In genomic region chr3:63961891-63962290, GRCh38 we compare ENCODE assay signal across 8 cellular contexts. TPM values are rescaled to one million over a fixed set of nuclear protein-coding genes. Genes with fewer than 3 reads are reported as not detected.
A peak's percentile ranks its signal among the peaks of the same experiment; 100 is the strongest.
DNase-seq lines count a peak whose midpoint lies in the region; ATAC-seq, FAIRE-seq and TF ChIP-seq lines count a peak whose summit lies in the region.

No MANE protein-coding gene starts in this region.

- peak; percentile 75 for FAIRE-seq in GM18507 (lab: Jason Lieb, UNC)

- intact Hi-C loops in MCF 10A (cut with micrococcal nuclease), result loop anchor here (1.0 to 5.0 kb wide), 3 partner anchors 31 to 61 kb away; partner anchors contain the start of genes PSMD6 and SCAANT1

- H3K4me1 ChIP-seq in BE2C, result peaks cover 32% of the 10 kb centered on the region
- H3K4me1 ChIP-seq in lung (ENCODE audit: control insufficient read depth in 2 of 2, insufficient read depth in 2 of 2, low read length in 2 of 2), result peaks cover 5 to 9% of the 10 kb centered on the region in 2 donors

- POLR2A ChIA-PET in MCF 10A (lab: Yijun Ruan, JAX), result interaction anchor here (0.6 to 13.2 kb wide), 10 partner anchors 9 to 705 kb away, joined by 3 to 283 read pairs (median 7); partner anchors contain the start of genes PSMD6 and SCAANT1

- CTCF ChIA-PET in MCF 10A (lab: Yijun Ruan, JAX), result interaction anchor here (0.6 to 15.7 kb wide), 19 partner anchors 9 to 530 kb away, joined by 3 to 359 read pairs (median 4); partner anchors contain the start of gene PSMD6

- no peaks in the 10 kb centered on the region for H3K36me3 ChIP-seq in BE2C
- peaks cover 0 to 3% of the 10 kb centered on the region in 2 donors for H3K36me3 ChIP-seq in lung (ENCODE audit: control insufficient read depth in 2 of 2, insufficient read depth in 2 of 2, low read length in 2 of 2)

- H3K4me3 ChIP-seq in BE2C (ENCODE audit: low read depth, low read length) (no peak overlapping the region), lung (no peak overlapping the region), coronary artery (no peak overlapping the region)

- H3K27me3 ChIP-seq in BE2C (no peaks in the 10 kb centered on the region), lung (ENCODE audit: control insufficient read depth, insufficient read depth) (no peaks in the 10 kb centered on the region)

- no peak overlapping the region for H3K27ac Mint-ChIP-seq in MCF 10A (ENCODE audit: low read depth, unreplicated experiment)

- DNase-seq in BE2C, result no peak
- no peak for DNase-seq in GM18507 (ENCODE audit: extremely low spot score, insufficient read length, low read depth)
- DNase-seq in NCI-H2196 (lab: John Stamatoyannopoulos, UW; ENCODE audit: unreplicated experiment), result peak; percentile 16
- peak; percentile 76 for DNase-seq in MCF 10A (ENCODE audit: unreplicated experiment)
- no peak for DNase-seq in lung (ENCODE audit: low spot score)
- DNase-seq in coronary artery (ENCODE audit: low spot score), result no peak
- DNase-seq in stimulated activated CD4-positive, alpha-beta T cell treated with anti-CD3 and anti-CD28 coated beads, Interleukin-2, amount 100 ng/mL, for 24 hours, result no peak

- H3K36me3 Mint-ChIP-seq in MCF 10A (ENCODE audit: insufficient read depth, unreplicated experiment), result peaks cover 12% of the 10 kb centered on the region

- BruUV-seq in MCF 10A (replicated peaks; lab: Mats Ljungman, UMichigan), result no TSS peak

- peak; percentile 66 for ATAC-seq in HG02870 (IDR thresholded peaks at IDR 0.05; ENCODE audit: unreplicated experiment)
- peak; percentile 63 for ATAC-seq in lung (ENCODE audit: insufficient read depth, low FRiP score)

- H3K4me1 Mint-ChIP-seq in MCF 10A (ENCODE audit: insufficient read depth, unreplicated experiment), result peaks cover 13% of the 10 kb centered on the region

- no peaks in the 10 kb centered on the region for H3K27me3 Mint-ChIP-seq in MCF 10A (ENCODE audit: insufficient read depth, unreplicated experiment)

- H3K27ac ChIP-seq in lung (ENCODE audit: low read depth in 1 of 2, low read length in 1 of 2) (no peak overlapping the region), coronary artery (no peak overlapping the region)

- H3K9me3 ChIP-seq in BE2C, result no peaks in the 10 kb centered on the region
- H3K9me3 ChIP-seq in lung (ENCODE audit: control insufficient read depth in 2 of 2, insufficient read depth in 1 of 2, low read length in 1 of 2), result no peaks in the 10 kb centered on the region

- H3K4me3 Mint-ChIP-seq in MCF 10A (ENCODE audit: unreplicated experiment), result no peak overlapping the region

- H3K9me3 Mint-ChIP-seq in MCF 10A (ENCODE audit: unreplicated experiment), result no peaks in the 10 kb centered on the region

- TF ChIP-seq CTCF in BE2C (IDR thresholded peaks at IDR 0.05; ENCODE audit: low read depth, low read length) (peak; percentile 73), MCF 10A (IDR thresholded peaks at IDR 0.05; ENCODE audit: unreplicated experiment) (peak; percentile 52), lung (IDR thresholded peaks at IDR 0.05; ENCODE audit: control extremely low read depth, extremely low read depth) (peak; percentile 40), coronary artery (IDR thresholded peaks at IDR 0.05) (no peak)

- 3 to 7% methylated on average over 2 of the region's 2 CpGs for WGBS in lung, 2 donors

RNA-seq across cellular contexts. Expression of gene SCAANT1, which starts 49.7 kb away (rescaled TPM):
- not detected for polyA plus RNA-seq in BE2C (2012; ENCODE audit: insufficient read depth, insufficient read length, low read depth)
- total RNA-seq in MCF 10A (2022) (not detected in 2 replicates), lung (not detected)
- not detected for polyA plus RNA-seq in lung

Comparison
In these comparisons a context has a peak if more than half of its experiments do, and no peak if none do; other contexts are left out.
1. DNase-seq: peak in NCI-H2196 (single experiment) and MCF 10A (single experiment); none in BE2C (single experiment), GM18507 (single experiment), lung (single experiment), coronary artery (single experiment) and stimulated activated CD4-positive, alpha-beta T cell treated with anti-CD3 and anti-CD28 coated beads, Interleukin-2, amount 100 ng/mL, for 24 hours (0 of 2).